ENCODE assay signal across 9 cellular contexts in genomic region chr9:33080534-33080933, GRCh38. TPM values are rescaled to one million over a fixed set of nuclear protein-coding genes. Genes with fewer than 3 reads are reported as not detected.
DNase-seq lines count a peak whose midpoint lies in the region; ATAC-seq and TF ChIP-seq lines count a peak whose summit lies in the region.
"Had no signal": no experiment of that assay in that cellular context is flagged by ENCODE, and none has a peak within 500 bp of the region (broad histone marks: within the 10 kb centered on the region; RNA-seq: fewer than 3 reads in every experiment).

No MANE protein-coding gene starts in this region.

- intact Hi-C loops in activated CD4-positive, alpha-beta T cell treated with anti-CD3 and anti-CD28 coated beads for 36 hours (cut with DNase I, micrococcal nuclease) = no loop called here

- H3K4me3 Mint-ChIP-seq in activated CD4-positive, alpha-beta T cell treated with anti-CD3 and anti-CD28 coated beads for 36 hours = no peak overlapping the region

- H3K36me3 ChIP-seq in OCI-LY3 (replicated peaks; ENCODE audit: low read depth, low read length) = no peaks in the 10 kb centered on the region
- no peaks in the 10 kb centered on the region for H3K36me3 ChIP-seq in tibial nerve

- H3K27me3 ChIP-seq in OCI-LY3 (ENCODE audit: low read depth, low read length) (no peaks in the 10 kb centered on the region), tibial nerve (no peaks in the 10 kb centered on the region)

- H3K27me3 Mint-ChIP-seq in activated CD4-positive, alpha-beta T cell treated with anti-CD3 and anti-CD28 coated beads for 36 hours = no peaks in the 10 kb centered on the region

- H2AFZ ChIP-seq in OCI-LY3 (ENCODE audit: low read depth, low read length) = no peak overlapping the region; the same call in 1 of the 2 replicates

- H3K4me2 ChIP-seq in OCI-LY3 (ENCODE audit: low read length) = peak overlapping the region; percentile 87

- peaks cover 10% of the 10 kb centered on the region for H3K79me2 ChIP-seq in OCI-LY3 (ENCODE audit: low read length)

- DNase-seq in activated CD4-positive, alpha-beta T cell treated with anti-CD3 and anti-CD28 coated beads for 36 hours = peak; percentile 59
- no peak for DNase-seq in activated CD4-positive, alpha-beta T cell treated with anti-CD3 and anti-CD28 coated beads, Interleukin-2, amount 50 U/mL, for 1 hour
- DNase-seq in epithelial cell of prostate (ENCODE audit: low read depth, low spot score) = peak; percentile 87
- DNase-seq in tibial nerve (ENCODE audit: low spot score in 2 of 2) = no peak
- DNase-seq in GM19238 (ENCODE audit: insufficient read length, low spot score) = no peak
- DNase-seq: kidney had no signal

- POLR2A ChIA-PET in activated CD4-positive, alpha-beta T cell treated with anti-CD3 and anti-CD28 coated beads for 36 hours (lab: Charles Lee) = no interaction called here

- peaks cover 2% of the 10 kb centered on the region; the same call in 1 of the 2 replicates for H4K20me1 ChIP-seq in OCI-LY3 (ENCODE audit: insufficient read depth, low read length)

- H3K27ac ChIP-seq in OCI-LY3 (ENCODE audit: low read length) (no peak overlapping the region), epithelial cell of prostate (peak overlapping the region; percentile 85), skin epidermis (peak overlapping the region in 20 of 21 experiments; percentile 6 to 85 (median 74)), tibial nerve (peak overlapping the region in 2 of 4 donors; percentile 62 to 63)

- peaks cover 4% of the 10 kb centered on the region for H3K36me3 Mint-ChIP-seq in activated CD4-positive, alpha-beta T cell treated with anti-CD3 and anti-CD28 coated beads for 36 hours (ENCODE audit: low read depth)

- CTCF ChIA-PET in activated CD4-positive, alpha-beta T cell treated with anti-CD3 and anti-CD28 coated beads for 36 hours (lab: Charles Lee) = interaction anchor here (0.6 to 3.1 kb wide), 6 partner anchors 14 to 146 kb away, joined by 3 to 18 read pairs (median 3); partner anchors contain the start of gene B4GALT1

- WGBS in tibial nerve, 2 donors = 61 to 63% methylated on average over 6 of the region's 6 CpGs

- no peak overlapping the region for H3K4me3 ChIP-seq in OCI-LY3 (ENCODE audit: low read length)
- peak overlapping the region in 1 of 7 experiments; percentile 5 for H3K4me3 ChIP-seq in skin epidermis
- no peak overlapping the region for H3K4me3 ChIP-seq in tibial nerve

- TF ChIP-seq EP300 in tibial nerve (IDR thresholded peaks at IDR 0.05) = no peak

- no peaks in the 10 kb centered on the region for H3K9me3 Mint-ChIP-seq in activated CD4-positive, alpha-beta T cell treated with anti-CD3 and anti-CD28 coated beads for 36 hours (ENCODE audit: low read depth)

- H3K4me1 Mint-ChIP-seq in activated CD4-positive, alpha-beta T cell treated with anti-CD3 and anti-CD28 coated beads for 36 hours = peaks cover 15% of the 10 kb centered on the region

- peak; percentile 23 for ATAC-seq in activated CD4-positive, alpha-beta T cell treated with anti-CD3 and anti-CD28 coated beads for 36 hours
- no peak for ATAC-seq in HG02610 (IDR thresholded peaks at IDR 0.05; ENCODE audit: unreplicated experiment)

- no peak overlapping the region for H3K9ac ChIP-seq in OCI-LY3 (ENCODE audit: low read length)

- no peak for TF ChIP-seq CTCF in OCI-LY3 (IDR thresholded peaks at IDR 0.05; ENCODE audit: low read depth, low read length)
- no peak for TF ChIP-seq CTCF in tibial nerve (IDR thresholded peaks at IDR 0.05)

- TF ChIP-seq POLR2A in tibial nerve (IDR thresholded peaks at IDR 0.05) = no peak

- H3K27ac Mint-ChIP-seq in activated CD4-positive, alpha-beta T cell treated with anti-CD3 and anti-CD28 coated beads for 36 hours = no peak overlapping the region

- H3K9me3 ChIP-seq in OCI-LY3 (ENCODE audit: insufficient read depth, low read length) (no peaks in the 10 kb centered on the region), tibial nerve (peaks cover 0 to 3% (median 0%) of the 10 kb centered on the region in 4 donors)

- H3K4me1 ChIP-seq in OCI-LY3 (ENCODE audit: low read length) (peaks cover 34% of the 10 kb centered on the region), tibial nerve (peaks cover 0 to 25% (median 12%) of the 10 kb centered on the region in 4 donors)

RNA-seq across cellular contexts. Expression of gene SMU1, which starts 4.1 kb away (rescaled TPM):
- total RNA-seq in activated CD4-positive, alpha-beta T cell treated with anti-CD3 and anti-CD28 coated beads for 36 hours = 10 to 100 TPM; 23.2 to 29.6 TPM
- 10 to 100 TPM; 15.1 to 19.9 (median 16.8) TPM for total RNA-seq in tibial nerve

RNA-seq across cellular contexts. Expression of gene DNAJA1, which starts 55.5 kb away (rescaled TPM):
- 100 to 1,000 TPM; 198 to 266 TPM for total RNA-seq in activated CD4-positive, alpha-beta T cell treated with anti-CD3 and anti-CD28 coated beads for 36 hours
- 10 to 100 TPM; 58.1 to 81.6 (median 72.3) TPM for total RNA-seq in tibial nerve

Comparison
In these comparisons a context has a peak if more than half of its experiments do, and no peak if none do; other contexts are left out.
1. DNase-seq: peak in activated CD4-positive, alpha-beta T cell treated with anti-CD3 and anti-CD28 coated beads for 36 hours (single experiment) and epithelial cell of prostate (single experiment); none in activated CD4-positive, alpha-beta T cell treated with anti-CD3 and anti-CD28 coated beads, Interleukin-2, amount 50 U/mL, for 1 hour (single experiment), tibial nerve (0 of 2) and GM19238 (single experiment).